2 cellular contexts compared by ENCODE assay signal in the genomic region with DNA sequence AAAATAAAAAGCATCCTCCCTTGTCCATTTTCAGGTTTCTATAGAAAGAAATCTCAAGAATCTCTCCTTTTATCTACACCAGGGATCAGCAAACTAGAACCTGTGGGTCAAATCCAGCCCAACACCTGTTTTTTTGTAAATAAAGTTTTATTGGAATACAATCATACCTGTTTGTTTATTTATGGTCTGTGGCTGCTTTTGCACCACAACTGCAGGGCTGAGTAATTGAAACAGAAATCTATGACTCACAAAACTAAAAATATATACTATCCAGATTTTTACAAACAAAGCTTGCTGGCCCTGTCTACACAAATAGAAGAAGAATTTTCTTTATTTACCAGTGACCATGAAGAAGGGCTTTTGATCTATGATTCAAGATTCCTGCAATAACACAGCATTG.
TF ChIP-seq lines count a peak whose summit lies in the region.

No MANE protein-coding gene starts in this region.

TF ChIP-seq in HepG2, 621 proteins besides CTCF, POLR2A, EP300 and RAD21:
- TF ChIP-seq ZBTB40 (IDR thresholded peaks at IDR 0.05) (peak; percentile 69; the same call in 1 of the 2 replicates), ZBTB40 (CRISPR knock-in tag; IDR thresholded peaks at IDR 0.05) (no peak; the same call in 1 of the 2 replicates), ZBTB20 (CRISPR knock-in tag; IDR thresholded peaks at IDR 0.05; ENCODE audit: borderline replicate concordance, low read depth) (no peak)

TF ChIP-seq in K562, 482 proteins besides CTCF, POLR2A, EP300 and RAD21:
- peak; percentile 78 for TF ChIP-seq ZBTB40 (IDR thresholded peaks at IDR 0.05)
- no peak for TF ChIP-seq ZBTB40 (CRISPR knock-in tag; IDR thresholded peaks at IDR 0.05)
- TF ChIP-seq ZBTB33 (CRISPR knock-in tag; IDR thresholded peaks at IDR 0.05): no peak
